Comparison of ENCODE assay signal across 12 cellular contexts in genomic region chr3:188854395-188855149, GRCh38.
DNase-seq lines count a peak whose midpoint lies in the region; ATAC-seq and TF ChIP-seq lines count a peak whose summit lies in the region.
"Had no signal": no experiment of that assay in that cellular context is flagged by ENCODE, and none has a peak within 500 bp of the region (broad histone marks: within the 10 kb centered on the region; RNA-seq: fewer than 3 reads in every experiment).

No MANE protein-coding gene starts in this region.

- no peak overlapping the region for H3K4me3 ChIP-seq in choroid plexus epithelial cell (ENCODE audit: low read depth, low read length)
- no peak overlapping the region for H3K4me3 ChIP-seq in subcutaneous abdominal adipose tissue (ENCODE audit: low read depth in 1 of 5, low read length in 5 of 5)
- H3K4me3 ChIP-seq: K562, thyroid gland had no signal

- no peak for TF ChIP-seq CTCF in choroid plexus epithelial cell (conservative IDR thresholded peaks at IDR 0.05; ENCODE audit: low read depth, low read length)

- no peaks in the 10 kb centered on the region for H3K27me3 ChIP-seq in subcutaneous abdominal adipose tissue (ENCODE audit: control insufficient read depth in 5 of 5, insufficient read depth in 4 of 5, low read length in 5 of 5)
- H3K27me3 ChIP-seq: thyroid gland had no signal

- H3K4me1 ChIP-seq in subcutaneous abdominal adipose tissue (ENCODE audit: control insufficient read depth in 5 of 5, insufficient read depth in 5 of 5, low read length in 5 of 5): peaks cover 0 to 23% (median 22%) of the 10 kb centered on the region in 5 donors

- H3K9ac ChIP-seq in subcutaneous abdominal adipose tissue (ENCODE audit: low read length in 5 of 5): peak overlapping the region in 1 of 5 donors; percentile 12

- no peaks in the 10 kb centered on the region for H3K9me3 ChIP-seq in subcutaneous abdominal adipose tissue (ENCODE audit: control insufficient read depth in 5 of 5, low read length in 5 of 5)
- H3K9me3 ChIP-seq: thyroid gland had no signal

- ATAC-seq in GM21529 (IDR thresholded peaks at IDR 0.05; ENCODE audit: unreplicated experiment): no peak
- ATAC-seq: K562, T-cell had no signal

- H3K36me3 ChIP-seq in subcutaneous abdominal adipose tissue (ENCODE audit: control insufficient read depth in 5 of 5, insufficient read depth in 5 of 5, low read length in 5 of 5): no peaks in the 10 kb centered on the region
- H3K36me3 ChIP-seq: thyroid gland had no signal

- H3K27ac ChIP-seq in subcutaneous abdominal adipose tissue (ENCODE audit: low read depth, low read length): peak overlapping the region; percentile 84

- DNase-seq in HPDE6-E6E7 (ENCODE audit: extremely low spot score): peak; percentile 42
- peak; percentile 55 for DNase-seq in choroid plexus epithelial cell (ENCODE audit: low read depth)
- DNase-seq in inferior parietal cortex (ENCODE audit: extremely low spot score): peak; percentile 82
- no peak for DNase-seq in glomerular visceral epithelial cell (ENCODE audit: extremely low spot score)
- DNase-seq in NCI-H1417 (lab: John Stamatoyannopoulos, UW): no peak
- no peak for DNase-seq in SIG-M5 treated with dmso at 0.1 percent for 504 hours (lab: John Stamatoyannopoulos, UW; ENCODE audit: unreplicated experiment)
- DNase-seq: foreskin melanocyte, T-cell, thyroid gland had no signal

Comparison
In these comparisons a context has a peak if more than half of its experiments do, and no peak if none do; other contexts are left out.
1. DNase-seq: peak in HPDE6-E6E7 (single experiment), choroid plexus epithelial cell (single experiment) and inferior parietal cortex (single experiment); none in glomerular visceral epithelial cell (single experiment), NCI-H1417 (0 of 3) and SIG-M5 treated with dmso at 0.1 percent for 504 hours (single experiment).